ENCODE assay signal across 9 cellular contexts in the genomic region with DNA sequence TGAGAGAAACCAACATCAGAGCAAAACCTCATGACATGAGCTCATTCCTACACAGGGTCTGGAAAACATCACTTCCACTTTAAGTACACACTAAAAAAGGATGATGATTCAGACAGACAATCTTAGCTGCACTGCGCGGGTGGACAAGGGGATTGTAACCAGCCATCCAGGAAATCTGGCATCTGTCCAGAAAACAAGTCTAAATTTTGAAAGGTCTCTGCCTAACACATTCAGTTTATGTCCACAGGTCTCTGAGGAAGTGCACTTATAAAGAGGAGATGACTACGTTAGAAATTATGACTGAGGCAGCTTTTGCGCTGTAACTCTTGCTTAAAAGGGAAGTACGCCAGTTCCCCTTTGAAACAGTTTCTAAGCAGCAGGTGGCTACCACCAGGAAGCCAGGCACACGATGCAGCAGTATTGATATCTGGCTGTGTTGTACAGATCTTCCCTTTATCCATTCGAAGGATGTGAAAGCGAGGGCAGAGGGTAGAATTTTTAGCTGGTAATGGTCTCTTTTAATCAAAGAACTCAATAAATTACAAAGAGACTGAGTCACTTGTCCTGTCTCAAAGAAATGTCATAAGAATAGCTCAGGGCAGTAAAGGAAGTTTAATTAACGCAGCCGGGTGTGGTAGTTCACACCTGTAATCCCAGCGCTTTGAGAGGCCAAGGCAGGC.
DNase-seq lines count a peak whose midpoint lies in the region; ATAC-seq lines count a peak whose summit lies in the region.
"Had no signal": no experiment of that assay in that cellular context is flagged by ENCODE, and none has a peak within 500 bp of the region (broad histone marks: within the 10 kb centered on the region; RNA-seq: fewer than 3 reads in every experiment).

No MANE protein-coding gene starts in this region.

- no peaks in the 10 kb centered on the region for H3K9me3 Mint-ChIP-seq in activated naive CD4-positive, alpha-beta T cell treated with anti-CD3 and anti-CD28 coated beads for 36 hours
- H3K9me3 Mint-ChIP-seq: dendritic cell treated with granulocyte-macrophage colony-stimulating factor and Interleukin-4, amounts not matched to agents 40 ng/mL and 50 ng/mL, for 4 days had no signal

- H3K4me1 Mint-ChIP-seq in activated naive CD4-positive, alpha-beta T cell treated with anti-CD3 and anti-CD28 coated beads for 36 hours (ENCODE audit: low read depth): no peaks in the 10 kb centered on the region

- intact Hi-C loops in activated naive CD4-positive, alpha-beta T cell treated with anti-CD3 and anti-CD28 coated beads for 36 hours (cut with micrococcal nuclease): loop anchor here (1.0 to 10.0 kb wide), 2 partner anchors 508 to 835 kb away; no protein-coding TSS in a partner anchor

- no peaks in the 10 kb centered on the region for H3K27me3 ChIP-seq in adipocyte (replicated peaks; ENCODE audit: control insufficient read depth, insufficient read depth, low read length)

- H3K36me3 Mint-ChIP-seq in activated naive CD4-positive, alpha-beta T cell treated with anti-CD3 and anti-CD28 coated beads for 36 hours (ENCODE audit: low read depth): no peaks in the 10 kb centered on the region

- peak overlapping the region; percentile 62 for H3K4me3 ChIP-seq in adipocyte (ENCODE audit: low read length)

- peak overlapping the region; percentile 45 for H3K9ac ChIP-seq in adipocyte (ENCODE audit: low read length)

- H3K27ac Mint-ChIP-seq in activated naive CD4-positive, alpha-beta T cell treated with anti-CD3 and anti-CD28 coated beads for 36 hours: no peak overlapping the region
- H3K27ac Mint-ChIP-seq: dendritic cell treated with granulocyte-macrophage colony-stimulating factor and Interleukin-4, amounts not matched to agents 40 ng/mL and 50 ng/mL, for 4 days had no signal

- ATAC-seq in HG02588 (IDR thresholded peaks at IDR 0.05; ENCODE audit: unreplicated experiment): peak; percentile 73
- ATAC-seq in stimulated activated naive CD8-positive, alpha-beta T cell treated with anti-CD3 and anti-CD28 coated beads, Interleukin-15, Interleukin-2, amounts not matched to agents 100 U/mL and 50 U/mL, for 24 hours: peak; percentile 82

- no peaks in the 10 kb centered on the region for H3K9me3 ChIP-seq in adipocyte (ENCODE audit: control insufficient read depth, low read length)

- CTCF ChIA-PET in activated naive CD4-positive, alpha-beta T cell treated with anti-CD3 and anti-CD28 coated beads for 36 hours (lab: Charles Lee): interaction anchor here (0.7 to 1.3 kb wide), 5 partner anchors 17 to 264 kb away, joined by 3 to 7 read pairs (median 4); no protein-coding TSS in a partner anchor

- DNase-seq in activated naive CD4-positive, alpha-beta T cell treated with anti-CD3 and anti-CD28 coated beads for 36 hours: peak; percentile 60
- DNase-seq in activated naive CD4-positive, alpha-beta T cell (lab: John Stamatoyannopoulos, UW): no peak
- DNase-seq in NCI-H2029 treated with DMSO at 0.1 percent for 48 hours (lab: John Stamatoyannopoulos, UW) (peak; percentile 43), adipocyte (ENCODE audit: low read depth) (peak; percentile 83), inferior parietal cortex (ENCODE audit: extremely low spot score) (peak; percentile 65), OCI-M2 (lab: John Stamatoyannopoulos, UW; ENCODE audit: unreplicated experiment) (no peak)
- peak; percentile 31 for DNase-seq in stimulated activated naive CD8-positive, alpha-beta T cell treated with anti-CD3 and anti-CD28 coated beads, Interleukin-15, Interleukin-2, amounts not matched to agents 100 U/mL and 50 U/mL, for 24 hours

- no peak overlapping the region for H3K4me3 Mint-ChIP-seq in activated naive CD4-positive, alpha-beta T cell treated with anti-CD3 and anti-CD28 coated beads for 36 hours
- H3K4me3 Mint-ChIP-seq: dendritic cell treated with granulocyte-macrophage colony-stimulating factor and Interleukin-4, amounts not matched to agents 40 ng/mL and 50 ng/mL, for 4 days had no signal

- H3K4me1 ChIP-seq in adipocyte (ENCODE audit: control insufficient read depth, insufficient read depth, low read length): peaks cover 18% of the 10 kb centered on the region

- H3K27me3 Mint-ChIP-seq in activated naive CD4-positive, alpha-beta T cell treated with anti-CD3 and anti-CD28 coated beads for 36 hours (ENCODE audit: low read depth): no peaks in the 10 kb centered on the region
- H3K27me3 Mint-ChIP-seq: dendritic cell treated with granulocyte-macrophage colony-stimulating factor and Interleukin-4, amounts not matched to agents 40 ng/mL and 50 ng/mL, for 4 days had no signal

- H3K36me3 ChIP-seq in adipocyte (ENCODE audit: control insufficient read depth, insufficient read depth, low read length, severe bottlenecking): no peaks in the 10 kb centered on the region

Comparison
In these comparisons a context has a peak if more than half of its experiments do, and no peak if none do; other contexts are left out.
1. DNase-seq: peak in activated naive CD4-positive, alpha-beta T cell treated with anti-CD3 and anti-CD28 coated beads for 36 hours (single experiment), NCI-H2029 treated with DMSO at 0.1 percent for 48 hours (single experiment), adipocyte (single experiment), inferior parietal cortex (single experiment) and stimulated activated naive CD8-positive, alpha-beta T cell treated with anti-CD3 and anti-CD28 coated beads, Interleukin-15, Interleukin-2, amounts not matched to agents 100 U/mL and 50 U/mL, for 24 hours (single experiment); none in activated naive CD4-positive, alpha-beta T cell (0 of 4) and OCI-M2 (single experiment).